In genomic region chr3:179029096-179029495, GRCh38 we compare ENCODE assay signal across 25 cellular contexts.
"Had no signal": no experiment of that assay in that cellular context is flagged by ENCODE, and none has a peak within 500 bp of the region (broad histone marks: within the 10 kb centered on the region; RNA-seq: fewer than 3 reads in every experiment).

No MANE protein-coding gene starts in this region.

- DNase-seq: colonic mucosa; effector CD8-positive, alpha-beta T cell; endodermal cell; foreskin keratinocyte; heart left ventricle; kidney glomerular epithelial cell; nephron progenitor cell; right cardiac atrium; sigmoid colon; stimulated activated CD4-positive, alpha-beta T cell treated with anti-CD3 and anti-CD28 coated beads, Interleukin-2, amount 100 ng/mL, for 24 hours; stimulated activated CD4-positive, alpha-beta T cell treated with anti-CD3 and anti-CD28 coated beads, Interleukin-4, amount 100 ng/mL, for 24 hours; stimulated activated naive CD4-positive, alpha-beta T cell treated with Interleukin-2 at 50 U/mL for 16 hours; stomach; thyroid gland had no signal

- H2AFZ ChIP-seq: hepatocyte had no signal

- H3K9me3 ChIP-seq: colonic mucosa, gastroesophageal sphincter, heart left ventricle, prostate gland, sigmoid colon, stomach, thyroid gland had no signal

- H3K9me3 Mint-ChIP-seq: memory B cell; stimulated activated effector memory CD8-positive, alpha-beta T cell treated with anti-CD3 and anti-CD28 coated beads, Interleukin-12 subunit alpha, Interleukin-12 subunit beta, amount 100 ng/mL, for 72 hours; type B pancreatic cell had no signal

- H3K27ac ChIP-seq: colonic mucosa, epithelial cell of prostate, foreskin keratinocyte, gastroesophageal sphincter, heart left ventricle, hepatocyte, prostate gland, sigmoid colon, stomach, thyroid gland had no signal

- H3K4me3 Mint-ChIP-seq: dendritic cell treated with granulocyte-macrophage colony-stimulating factor and Interleukin-4, amounts not matched to agents 40 ng/mL and 50 ng/mL, for 4 days; endodermal cell; memory B cell; nephron progenitor cell; stimulated activated effector memory CD8-positive, alpha-beta T cell treated with anti-CD3 and anti-CD28 coated beads, Interleukin-12 subunit alpha, Interleukin-12 subunit beta, amount 100 ng/mL, for 72 hours; type B pancreatic cell had no signal

- H3K4me2 ChIP-seq: hepatocyte had no signal

- H3K4me1 Mint-ChIP-seq: memory B cell; stimulated activated effector memory CD8-positive, alpha-beta T cell treated with anti-CD3 and anti-CD28 coated beads, Interleukin-12 subunit alpha, Interleukin-12 subunit beta, amount 100 ng/mL, for 72 hours had no signal

- ATAC-seq: esophagus mucosa; foreskin keratinocyte; gastroesophageal sphincter; heart left ventricle; left lobe of liver; right cardiac atrium; stimulated activated effector memory CD8-positive, alpha-beta T cell treated with anti-CD3 and anti-CD28 coated beads, Interleukin-12 subunit alpha, Interleukin-12 subunit beta, amount 100 ng/mL, for 72 hours had no signal

- H3K27me3 Mint-ChIP-seq: dendritic cell treated with granulocyte-macrophage colony-stimulating factor and Interleukin-4, amounts not matched to agents 40 ng/mL and 50 ng/mL, for 4 days; memory B cell; type B pancreatic cell had no signal

- H3K36me3 ChIP-seq: colonic mucosa, prostate gland had no signal

- H3K4me3 ChIP-seq: colonic mucosa, gastroesophageal sphincter, heart left ventricle, hepatocyte, lung, prostate gland, sigmoid colon, stomach, thyroid gland had no signal

- H3K27me3 ChIP-seq: colonic mucosa, foreskin keratinocyte, gastroesophageal sphincter, heart left ventricle, hepatocyte, sigmoid colon, stomach, thyroid gland had no signal

- H3K4me1 ChIP-seq: colonic mucosa, prostate gland had no signal

- H3K27ac Mint-ChIP-seq: dendritic cell treated with granulocyte-macrophage colony-stimulating factor and Interleukin-4, amounts not matched to agents 40 ng/mL and 50 ng/mL, for 4 days; endodermal cell; memory B cell; stimulated activated effector memory CD8-positive, alpha-beta T cell treated with anti-CD3 and anti-CD28 coated beads, Interleukin-12 subunit alpha, Interleukin-12 subunit beta, amount 100 ng/mL, for 72 hours; type B pancreatic cell had no signal
